In genomic region chr21:14453339-14453738, GRCh38 we compare ENCODE assay signal across 11 cellular contexts.
A peak's percentile ranks its signal among the peaks of the same experiment; 100 is the strongest.
DNase-seq lines count a peak whose midpoint lies in the region; ATAC-seq and TF ChIP-seq lines count a peak whose summit lies in the region.
"Had no signal": no experiment of that assay in that cellular context is flagged by ENCODE, and none has a peak within 500 bp of the region (broad histone marks: within the 10 kb centered on the region; RNA-seq: fewer than 3 reads in every experiment).

No MANE protein-coding gene starts in this region.

- peak overlapping the region; percentile 51 for H3K9ac ChIP-seq in Loucy (ENCODE audit: low read depth, low read length, poor library complexity, severe bottlenecking)
- H3K9ac ChIP-seq in SK-N-SH = no peak overlapping the region

- TF ChIP-seq CTCF in Loucy (conservative IDR thresholded peaks at IDR 0.05; ENCODE audit: low read length) (no peak), SK-N-SH (IDR thresholded peaks at IDR 0.05) (no peak)

- WGBS in SK-N-SH (ENCODE audit: low lambda C conversion rate) = 9% methylated on average over 2 of the region's 2 CpGs

- no peaks in the 10 kb centered on the region for H3K27me3 Mint-ChIP-seq in stimulated activated memory B cell treated with anti-CD40 and anti-IgM and Interleukin-4, amounts not matched to agents 10 μg/mL and 1 μg/mL and 100 μg/mL, for 72 hours

- no peaks in the 10 kb centered on the region for H3K36me3 ChIP-seq in Loucy (ENCODE audit: insufficient read depth, low read length)
- H3K36me3 ChIP-seq in SK-N-SH (replicated peaks in 1 of 2; ENCODE audit: control insufficient read depth in 1 of 2, insufficient read depth in 2 of 2, low read length in 1 of 2) = no peaks in the 10 kb centered on the region
- H3K36me3 ChIP-seq: spleen had no signal

- H3K9me3 Mint-ChIP-seq in stimulated activated memory B cell treated with anti-CD40 and anti-IgM and Interleukin-4, amounts not matched to agents 10 μg/mL and 1 μg/mL and 100 μg/mL, for 72 hours = no peaks in the 10 kb centered on the region

- H3K4me1 Mint-ChIP-seq in stimulated activated memory B cell treated with anti-CD40 and anti-IgM and Interleukin-4, amounts not matched to agents 10 μg/mL and 1 μg/mL and 100 μg/mL, for 72 hours = peaks cover 48% of the 10 kb centered on the region

- POLR2A ChIA-PET in SK-N-SH (lab: Yijun Ruan, JAX) = no interaction called here

- H3K4me2 ChIP-seq in Loucy (ENCODE audit: low read depth, low read length, poor library complexity, severe bottlenecking) (peak overlapping the region; percentile 64), SK-N-SH (no peak overlapping the region)

- H3K27me3 ChIP-seq in Loucy (ENCODE audit: insufficient read depth, low read length, poor library complexity, severe bottlenecking) = no peaks in the 10 kb centered on the region
- H3K27me3 ChIP-seq in SK-N-SH (ENCODE audit: insufficient read depth) = no peaks in the 10 kb centered on the region
- H3K27me3 ChIP-seq: spleen had no signal

- no peaks in the 10 kb centered on the region for H3K9me3 ChIP-seq in Loucy (ENCODE audit: insufficient read depth, low read depth, low read length)
- H3K9me3 ChIP-seq in SK-N-SH = no peaks in the 10 kb centered on the region
- H3K9me3 ChIP-seq: spleen had no signal

- H3K79me2 ChIP-seq in Loucy (ENCODE audit: insufficient read depth, low read length) (no peaks in the 10 kb centered on the region), SK-N-SH (ENCODE audit: insufficient read depth) (no peaks in the 10 kb centered on the region)

- 0 out of 2 replicates have a peak overlapping the region, but pooled peaks have one; percentile 32 for H2AFZ ChIP-seq in Loucy (ENCODE audit: low read length)
- no peak overlapping the region for H2AFZ ChIP-seq in SK-N-SH (ENCODE audit: low read depth)

- TF ChIP-seq RAD21 in SK-N-SH (IDR thresholded peaks at IDR 0.05; ENCODE audit: low read length) = no peak

- no peak overlapping the region for H3K4me3 Mint-ChIP-seq in stimulated activated memory B cell treated with anti-CD40 and anti-IgM and Interleukin-4, amounts not matched to agents 10 μg/mL and 1 μg/mL and 100 μg/mL, for 72 hours

- DNase-seq in activated naive CD4-positive, alpha-beta T cell treated with Interleukin-2 at 50 U/mL for 16 hours = peak; percentile 8
- no peak for DNase-seq in activated naive CD4-positive, alpha-beta T cell treated with anti-CD3 and anti-CD28 coated beads, Interleukin-2, amount 50 U/mL, for 16 hours
- DNase-seq in NOMO-1 treated with dmso at 0.1 percent for 144 hours (lab: John Stamatoyannopoulos, UW; ENCODE audit: unreplicated experiment) (no peak), left colon (no peak), SK-N-SH (no peak)
- DNase-seq: NCI-H226, spleen had no signal

- intact Hi-C loops in left colon (cut with DNase I, micrococcal nuclease) = no loop called here

- H3K27ac ChIP-seq in SK-N-SH (ENCODE audit: low read depth in 2 of 2, low read length in 1 of 2) = no peak overlapping the region
- H3K27ac ChIP-seq: VCaP had no signal

- CTCF ChIA-PET in SK-N-SH (lab: Yijun Ruan, JAX) = no interaction called here

- peak; percentile 80 for ATAC-seq in HG02678 (IDR thresholded peaks at IDR 0.05; ENCODE audit: unreplicated experiment)
- peak; percentile 90 for ATAC-seq in stimulated activated memory B cell treated with anti-CD40 and anti-IgM and Interleukin-4, amounts not matched to agents 10 μg/mL and 1 μg/mL and 100 μg/mL, for 72 hours
- ATAC-seq in left colon = no peak

- no peaks in the 10 kb centered on the region for H3K36me3 Mint-ChIP-seq in stimulated activated memory B cell treated with anti-CD40 and anti-IgM and Interleukin-4, amounts not matched to agents 10 μg/mL and 1 μg/mL and 100 μg/mL, for 72 hours

- peak overlapping the region; percentile 88 for H3K27ac Mint-ChIP-seq in stimulated activated memory B cell treated with anti-CD40 and anti-IgM and Interleukin-4, amounts not matched to agents 10 μg/mL and 1 μg/mL and 100 μg/mL, for 72 hours

- no peak for TF ChIP-seq EP300 in SK-N-SH (IDR thresholded peaks at IDR 0.05; ENCODE audit: borderline replicate concordance in 1 of 2, low read depth in 1 of 2, low read length in 1 of 2)

- H3K9me2 ChIP-seq in Loucy (replicated peaks; ENCODE audit: low read depth, low read length) (no peaks in the 10 kb centered on the region), SK-N-SH (no peaks in the 10 kb centered on the region)

- peaks cover 56% of the 10 kb centered on the region for H3K4me1 ChIP-seq in Loucy (ENCODE audit: insufficient read depth, low read length, poor library complexity, severe bottlenecking)
- no peaks in the 10 kb centered on the region for H3K4me1 ChIP-seq in SK-N-SH (ENCODE audit: control insufficient read depth in 1 of 2, insufficient read depth in 2 of 2, low read depth in 1 of 2, low read length in 1 of 2)

- H3K4me3 ChIP-seq in Loucy (ENCODE audit: low read length, poor library complexity, severe bottlenecking) (peak overlapping the region; percentile 45), SK-N-SH (ENCODE audit: low read depth in 2 of 2, low read length in 1 of 2) (no peak overlapping the region)
- H3K4me3 ChIP-seq: spleen had no signal

- H4K20me1 ChIP-seq in Loucy (ENCODE audit: insufficient read depth, low read length, poor library complexity, severe bottlenecking) (no peaks in the 10 kb centered on the region), SK-N-SH (ENCODE audit: insufficient read depth) (no peaks in the 10 kb centered on the region)

- H3F3A ChIP-seq in Loucy (ENCODE audit: low read depth) = peaks cover 20% of the 10 kb centered on the region
- H3F3A ChIP-seq in SK-N-SH (replicated peaks; ENCODE audit: insufficient read depth) = no peaks in the 10 kb centered on the region

TF ChIP-seq in SK-N-SH, 30 proteins besides CTCF, POLR2A, EP300 and RAD21:
- TF ChIP-seq TCF12 (IDR thresholded peaks at IDR 0.05) = no peak
- no peak for TF ChIP-seq REST (IDR thresholded peaks at IDR 0.05; ENCODE audit: low read depth, low read length)
